ENCODE assay signal across 1 cellular context in genomic region chr18:9090578-9090977, GRCh38.
TF ChIP-seq lines count a peak whose summit lies in the region.

No MANE protein-coding gene starts in this region.

TF ChIP-seq in GM23338, 12 proteins besides CTCF, POLR2A, EP300 and RAD21:
- TF ChIP-seq REST (IDR thresholded peaks at IDR 0.05; ENCODE audit: unreplicated experiment), result no peak
- TF ChIP-seq EZH2phosphoT487 (IDR thresholded peaks at IDR 0.05; ENCODE audit: unreplicated experiment), result no peak
- TF ChIP-seq ZNF114 (CRISPR knock-in tag; IDR thresholded peaks at IDR 0.05), result no peak
- TF ChIP-seq ZNF331 (CRISPR knock-in tag; IDR thresholded peaks at IDR 0.05; ENCODE audit: low read depth), result no peak
